ENCODE assay signal across 36 cellular contexts in genomic region chr12:110869035-110869434, GRCh38. TPM values are rescaled to one million over a fixed set of nuclear protein-coding genes. Genes with fewer than 3 reads are reported as not detected.
DNase-seq lines count a peak whose midpoint lies in the region; ATAC-seq and TF ChIP-seq lines count a peak whose summit lies in the region.
"Had no signal": no experiment of that assay in that cellular context is flagged by ENCODE, and none has a peak within 500 bp of the region (broad histone marks: within the 10 kb centered on the region; RNA-seq: fewer than 3 reads in every experiment).

No MANE protein-coding gene starts in this region.

- DNase-seq in CD14-positive monocyte (ENCODE audit: low spot score) (peak; percentile 53), Kasumi-1 (lab: John Stamatoyannopoulos, UW) (peak; percentile 70 to 77), SIG-M5 (lab: John Stamatoyannopoulos, UW) (peak; percentile 78), medulla oblongata (ENCODE audit: extremely low spot score) (peak; percentile 60), occipital lobe (lab: John Stamatoyannopoulos, UW) (no peak), NCI-H526 treated with DMSO at 0.1 percent for 48 hours (lab: John Stamatoyannopoulos, UW) (no peak), cerebellum (ENCODE audit: low spot score) (no peak)
- DNase-seq: activated CD4-positive, alpha-beta T cell treated with anti-CD3 and anti-CD28 coated beads, Interleukin-2, amount 50 U/mL, for 48 hours; activated CD4-positive, CD25-positive, alpha-beta regulatory T cell treated with anti-CD3 and anti-CD28 coated beads, Interleukin-2, amount 50 U/mL, for 72 hours; activated naive CD4-positive, alpha-beta T cell treated with Interleukin-2 at 50 U/mL for 16 hours; activated T-cell treated with anti-CD3 and anti-CD28 coated beads, Interleukin-2, amount 50 U/mL, for 48 hours; adrenal gland; CD4-positive, CD25-positive, alpha-beta regulatory T cell; esophagus squamous epithelium; GM23248; lower lobe of right lung; MM.1S; NCI-H146; NCI-H2107; NCI-H748 treated with DMSO at 0.1 percent for 48 hours; nephron progenitor cell; ovary; retina; RPMI8226; SK-N-SH; small intestine; stimulated activated CD4-positive, alpha-beta T cell treated with anti-CD3 and anti-CD28 coated beads, Interleukin-1b, Interleukin-23, amount 100 ng/mL, for 48 hours; stimulated activated naive CD8-positive, alpha-beta T cell treated with anti-CD3 and anti-CD28 coated beads, Interleukin-15, Interleukin-2, amounts not matched to agents 100 U/mL and 50 U/mL, for 24 hours; T-helper 2 cell had no signal

- H3K27ac Mint-ChIP-seq in CD14-positive monocyte: peak overlapping the region; percentile 79 to 90 (median 86)
- H3K27ac Mint-ChIP-seq: CD4-positive, CD25-positive, alpha-beta regulatory T cell; nephron progenitor cell had no signal

- TF ChIP-seq CTCF in CD14-positive monocyte (IDR thresholded peaks at IDR 0.05): no peak

- peaks cover 26% of the 10 kb centered on the region for H3K4me1 Mint-ChIP-seq in CD14-positive monocyte
- H3K4me1 Mint-ChIP-seq: CD4-positive, CD25-positive, alpha-beta regulatory T cell; nephron progenitor cell had no signal

- H3K9me3 Mint-ChIP-seq in CD14-positive monocyte: peaks cover 0 to 4% (median 2%) of the 10 kb centered on the region in 7 donors

- H3K4me3 Mint-ChIP-seq in CD14-positive monocyte: peak overlapping the region in 1 of 2 donors; percentile 46
- H3K4me3 Mint-ChIP-seq: CD4-positive, CD25-positive, alpha-beta regulatory T cell; nephron progenitor cell had no signal

- no peak for ATAC-seq in GM18502 (IDR thresholded peaks at IDR 0.05; ENCODE audit: poor library complexity, unreplicated experiment)
- ATAC-seq: stimulated activated naive CD8-positive, alpha-beta T cell treated with anti-CD3 and anti-CD28 coated beads, Interleukin-15, Interleukin-2, amounts not matched to agents 100 U/mL and 50 U/mL, for 24 hours had no signal

- no peaks in the 10 kb centered on the region for H3K36me3 Mint-ChIP-seq in CD14-positive monocyte
- H3K36me3 Mint-ChIP-seq: CD4-positive, CD25-positive, alpha-beta regulatory T cell had no signal

- H3K27me3 Mint-ChIP-seq in CD14-positive monocyte (ENCODE audit: low read depth in 3 of 3): peaks cover 1 to 4% (median 2%) of the 10 kb centered on the region in 3 donors

- intact Hi-C loops in CD14-positive monocyte (cut with micrococcal nuclease): no loop called here

RNA-seq across cellular contexts. Expression of gene CCDC63, which starts 22.2 kb away (rescaled TPM):
- under 1 TPM in 1 of 2 donors, not detected in 1; 0.22 TPM for polyA plus RNA-seq in CD14-positive monocyte
- not detected for total RNA-seq in occipital lobe
- total RNA-seq in cerebellum: not detected
- total RNA-seq: adrenal gland; CD4-positive, CD25-positive, alpha-beta regulatory T cell; dermis microvascular lymphatic vessel endothelial cell; esophagus squamous epithelium; frontal cortex; GM23248; HT1080; kidney epithelial cell; lower lobe of right lung; ovary; temporal lobe; ureter had no signal
- polyA plus RNA-seq: adrenal gland; CD4-positive, CD25-positive, alpha-beta regulatory T cell; GM23248; ovary; SK-N-SH; small intestine had no signal

RNA-seq across cellular contexts. Expression of gene MYL2, which starts 51.3 kb away (rescaled TPM):
- not detected for polyA plus RNA-seq in CD14-positive monocyte
- not detected for total RNA-seq in occipital lobe
- total RNA-seq in cerebellum: not detected
- total RNA-seq: CD4-positive, CD25-positive, alpha-beta regulatory T cell; esophagus squamous epithelium; frontal cortex; GM23248; HT1080; kidney epithelial cell; lower lobe of right lung; temporal lobe had no signal
- polyA plus RNA-seq: CD4-positive, CD25-positive, alpha-beta regulatory T cell; GM23248; SK-N-SH had no signal

Comparison
In these comparisons a context has a peak if more than half of its experiments do, and no peak if none do; other contexts are left out.
1. DNase-seq: peak in CD14-positive monocyte (single experiment), Kasumi-1 (2 of 2), SIG-M5 (single experiment) and medulla oblongata (single experiment); none in occipital lobe (single experiment), NCI-H526 treated with DMSO at 0.1 percent for 48 hours (single experiment) and cerebellum (single experiment).